1 cellular context compared by ENCODE assay signal in the genomic region with DNA sequence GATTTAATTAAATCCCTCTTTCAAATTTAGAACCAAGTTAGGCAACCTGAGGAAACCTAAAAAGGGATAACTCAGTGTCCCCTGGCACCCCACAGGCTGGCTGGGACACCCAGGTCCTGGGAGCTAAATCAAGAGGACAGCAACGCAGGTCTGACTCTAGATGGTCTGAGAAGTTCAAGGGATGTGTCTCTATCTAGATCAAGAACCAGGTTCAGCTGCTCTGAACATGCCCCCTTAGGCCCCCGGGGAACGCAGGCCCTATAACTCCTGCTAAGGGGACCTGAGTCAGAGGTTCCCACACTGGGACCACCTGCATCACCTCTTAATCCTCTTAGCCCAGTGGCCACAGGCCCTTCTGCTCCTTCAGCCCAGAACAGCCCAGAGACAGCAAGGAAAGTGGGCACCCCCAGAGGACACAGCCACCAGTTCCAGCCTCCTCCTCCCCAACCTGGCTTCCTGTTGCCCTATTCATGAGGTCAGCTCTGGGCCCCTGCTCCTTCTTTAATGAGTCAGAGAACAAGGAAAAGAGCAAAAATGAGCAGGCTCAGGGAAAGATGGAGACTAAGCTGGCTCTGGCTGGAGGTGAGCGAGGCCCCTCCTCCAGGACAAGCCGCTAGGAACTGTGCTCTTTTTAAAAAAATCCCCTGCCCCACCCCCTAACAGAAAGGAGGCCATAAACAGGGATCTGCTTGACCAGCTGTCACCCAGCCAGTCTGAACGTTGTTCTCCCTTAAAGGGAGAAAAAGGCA.
A peak's percentile ranks its signal among the peaks of the same experiment; 100 is the strongest.
TF ChIP-seq lines count a peak whose summit lies in the region.

No MANE protein-coding gene starts in this region.

TF ChIP-seq in K562, 482 proteins besides CTCF, POLR2A, EP300 and RAD21 (continued from another document):
- TF ChIP-seq, protein P1, sequence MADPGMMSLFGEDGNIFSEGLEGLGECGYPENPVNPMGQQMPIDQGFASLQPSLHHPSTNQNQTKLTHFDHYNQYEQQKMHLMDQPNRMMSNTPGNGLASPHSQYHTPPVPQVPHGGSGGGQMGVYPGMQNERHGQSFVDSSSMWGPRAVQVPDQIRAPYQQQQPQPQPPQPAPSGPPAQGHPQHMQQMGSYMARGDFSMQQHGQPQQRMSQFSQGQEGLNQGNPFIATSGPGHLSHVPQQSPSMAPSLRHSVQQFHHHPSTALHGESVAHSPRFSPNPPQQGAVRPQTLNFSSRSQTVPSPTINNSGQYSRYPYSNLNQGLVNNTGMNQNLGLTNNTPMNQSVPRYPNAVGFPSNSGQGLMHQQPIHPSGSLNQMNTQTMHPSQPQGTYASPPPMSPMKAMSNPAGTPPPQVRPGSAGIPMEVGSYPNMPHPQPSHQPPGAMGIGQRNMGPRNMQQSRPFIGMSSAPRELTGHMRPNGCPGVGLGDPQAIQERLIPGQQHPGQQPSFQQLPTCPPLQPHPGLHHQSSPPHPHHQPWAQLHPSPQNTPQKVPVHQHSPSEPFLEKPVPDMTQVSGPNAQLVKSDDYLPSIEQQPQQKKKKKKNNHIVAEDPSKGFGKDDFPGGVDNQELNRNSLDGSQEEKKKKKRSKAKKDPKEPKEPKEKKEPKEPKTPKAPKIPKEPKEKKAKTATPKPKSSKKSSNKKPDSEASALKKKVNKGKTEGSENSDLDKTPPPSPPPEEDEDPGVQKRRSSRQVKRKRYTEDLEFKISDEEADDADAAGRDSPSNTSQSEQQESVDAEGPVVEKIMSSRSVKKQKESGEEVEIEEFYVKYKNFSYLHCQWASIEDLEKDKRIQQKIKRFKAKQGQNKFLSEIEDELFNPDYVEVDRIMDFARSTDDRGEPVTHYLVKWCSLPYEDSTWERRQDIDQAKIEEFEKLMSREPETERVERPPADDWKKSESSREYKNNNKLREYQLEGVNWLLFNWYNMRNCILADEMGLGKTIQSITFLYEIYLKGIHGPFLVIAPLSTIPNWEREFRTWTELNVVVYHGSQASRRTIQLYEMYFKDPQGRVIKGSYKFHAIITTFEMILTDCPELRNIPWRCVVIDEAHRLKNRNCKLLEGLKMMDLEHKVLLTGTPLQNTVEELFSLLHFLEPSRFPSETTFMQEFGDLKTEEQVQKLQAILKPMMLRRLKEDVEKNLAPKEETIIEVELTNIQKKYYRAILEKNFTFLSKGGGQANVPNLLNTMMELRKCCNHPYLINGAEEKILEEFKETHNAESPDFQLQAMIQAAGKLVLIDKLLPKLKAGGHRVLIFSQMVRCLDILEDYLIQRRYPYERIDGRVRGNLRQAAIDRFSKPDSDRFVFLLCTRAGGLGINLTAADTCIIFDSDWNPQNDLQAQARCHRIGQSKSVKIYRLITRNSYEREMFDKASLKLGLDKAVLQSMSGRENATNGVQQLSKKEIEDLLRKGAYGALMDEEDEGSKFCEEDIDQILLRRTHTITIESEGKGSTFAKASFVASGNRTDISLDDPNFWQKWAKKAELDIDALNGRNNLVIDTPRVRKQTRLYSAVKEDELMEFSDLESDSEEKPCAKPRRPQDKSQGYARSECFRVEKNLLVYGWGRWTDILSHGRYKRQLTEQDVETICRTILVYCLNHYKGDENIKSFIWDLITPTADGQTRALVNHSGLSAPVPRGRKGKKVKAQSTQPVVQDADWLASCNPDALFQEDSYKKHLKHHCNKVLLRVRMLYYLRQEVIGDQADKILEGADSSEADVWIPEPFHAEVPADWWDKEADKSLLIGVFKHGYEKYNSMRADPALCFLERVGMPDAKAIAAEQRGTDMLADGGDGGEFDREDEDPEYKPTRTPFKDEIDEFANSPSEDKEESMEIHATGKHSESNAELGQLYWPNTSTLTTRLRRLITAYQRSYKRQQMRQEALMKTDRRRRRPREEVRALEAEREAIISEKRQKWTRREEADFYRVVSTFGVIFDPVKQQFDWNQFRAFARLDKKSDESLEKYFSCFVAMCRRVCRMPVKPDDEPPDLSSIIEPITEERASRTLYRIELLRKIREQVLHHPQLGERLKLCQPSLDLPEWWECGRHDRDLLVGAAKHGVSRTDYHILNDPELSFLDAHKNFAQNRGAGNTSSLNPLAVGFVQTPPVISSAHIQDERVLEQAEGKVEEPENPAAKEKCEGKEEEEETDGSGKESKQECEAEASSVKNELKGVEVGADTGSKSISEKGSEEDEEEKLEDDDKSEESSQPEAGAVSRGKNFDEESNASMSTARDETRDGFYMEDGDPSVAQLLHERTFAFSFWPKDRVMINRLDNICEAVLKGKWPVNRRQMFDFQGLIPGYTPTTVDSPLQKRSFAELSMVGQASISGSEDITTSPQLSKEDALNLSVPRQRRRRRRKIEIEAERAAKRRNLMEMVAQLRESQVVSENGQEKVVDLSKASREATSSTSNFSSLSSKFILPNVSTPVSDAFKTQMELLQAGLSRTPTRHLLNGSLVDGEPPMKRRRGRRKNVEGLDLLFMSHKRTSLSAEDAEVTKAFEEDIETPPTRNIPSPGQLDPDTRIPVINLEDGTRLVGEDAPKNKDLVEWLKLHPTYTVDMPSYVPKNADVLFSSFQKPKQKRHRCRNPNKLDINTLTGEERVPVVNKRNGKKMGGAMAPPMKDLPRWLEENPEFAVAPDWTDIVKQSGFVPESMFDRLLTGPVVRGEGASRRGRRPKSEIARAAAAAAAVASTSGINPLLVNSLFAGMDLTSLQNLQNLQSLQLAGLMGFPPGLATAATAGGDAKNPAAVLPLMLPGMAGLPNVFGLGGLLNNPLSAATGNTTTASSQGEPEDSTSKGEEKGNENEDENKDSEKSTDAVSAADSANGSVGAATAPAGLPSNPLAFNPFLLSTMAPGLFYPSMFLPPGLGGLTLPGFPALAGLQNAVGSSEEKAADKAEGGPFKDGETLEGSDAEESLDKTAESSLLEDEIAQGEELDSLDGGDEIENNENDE (IDR thresholded peaks at IDR 0.05; ENCODE audit: low read depth, low read length) = no peak
- no peak for TF ChIP-seq SREBF2 (CRISPR knock-in tag; IDR thresholded peaks at IDR 0.05)
- TF ChIP-seq FOXK1 (CRISPR knock-in tag; IDR thresholded peaks at IDR 0.05; ENCODE audit: borderline replicate concordance) = peak; percentile 37; the same call in 1 of the 2 replicates
TF ChIP-seq in K562: peak in this region for 6.
